ENCODE assay signal across 8 cellular contexts in the genomic region with DNA sequence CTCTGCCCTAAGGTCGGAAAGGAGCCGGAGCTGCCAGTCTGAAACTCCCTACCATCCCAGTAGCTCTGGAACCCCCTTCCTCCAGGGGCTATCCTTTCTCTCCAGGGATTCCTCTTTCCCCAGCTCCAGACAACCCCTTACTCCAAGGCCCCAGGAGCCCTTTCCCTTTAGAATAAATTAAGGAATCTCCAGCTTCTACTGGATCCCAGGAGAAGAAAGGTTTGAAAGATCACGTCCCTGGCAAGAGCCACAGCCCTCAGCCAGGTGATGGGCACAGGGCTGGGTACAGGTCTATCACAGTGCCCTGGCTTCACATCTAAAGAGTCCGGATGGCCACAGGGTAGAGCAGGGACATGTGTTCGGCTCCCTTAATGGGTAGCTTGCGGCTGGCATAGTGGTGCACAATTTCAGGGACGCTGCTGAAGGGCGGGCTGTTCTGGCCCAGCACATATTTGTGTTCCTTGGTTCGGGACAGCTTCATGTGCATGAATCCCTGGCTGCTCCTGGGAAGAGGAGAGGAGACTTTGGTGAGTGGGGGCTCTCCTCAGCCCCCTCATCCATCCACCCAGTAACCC.
A peak's percentile ranks its signal among the peaks of the same experiment; 100 is the strongest.
DNase-seq lines count a peak whose midpoint lies in the region; ATAC-seq and TF ChIP-seq lines count a peak whose summit lies in the region.

No MANE protein-coding gene starts in this region.

- H3K4me2 ChIP-seq in DND-41 (ENCODE audit: insufficient read depth, low read length): peak overlapping the region; percentile 78
- H3K4me2 ChIP-seq in SU-DHL-6 (ENCODE audit: low read depth, low read length, poor library complexity, severe bottlenecking): no peak overlapping the region

- H3K9me2 ChIP-seq in SU-DHL-6 (replicated peaks; ENCODE audit: insufficient read depth, low read length): no peaks in the 10 kb centered on the region

- H3K79me2 ChIP-seq in DND-41 (ENCODE audit: insufficient read depth, low read length) (peaks cover 8% of the 10 kb centered on the region), SU-DHL-6 (ENCODE audit: insufficient read depth, low read length) (no peaks in the 10 kb centered on the region)

- no peaks in the 10 kb centered on the region for H3F3A ChIP-seq in SU-DHL-6 (ENCODE audit: insufficient read depth)

- H2AFZ ChIP-seq in DND-41 (ENCODE audit: low read depth, low read length): peak overlapping the region; percentile 70
- H2AFZ ChIP-seq in SU-DHL-6 (ENCODE audit: low read depth, low read length, severe bottlenecking): no peak overlapping the region

- H4K20me1 ChIP-seq in DND-41 (ENCODE audit: insufficient read depth, low read length): no peaks in the 10 kb centered on the region
- no peaks in the 10 kb centered on the region for H4K20me1 ChIP-seq in SU-DHL-6 (ENCODE audit: low read depth, low read length)

- no peak for ATAC-seq in DND-41 (ENCODE audit: insufficient read depth, low read depth)

- peaks cover 23% of the 10 kb centered on the region for H3K4me1 ChIP-seq in DND-41 (ENCODE audit: insufficient read depth, low read length)
- no peaks in the 10 kb centered on the region for H3K4me1 ChIP-seq in rectal smooth muscle tissue (ENCODE audit: control insufficient read depth, insufficient read depth, low read length)

- H3K27ac ChIP-seq in DND-41 (ENCODE audit: low read length) (peak overlapping the region; percentile 87), SU-DHL-6 (ENCODE audit: low read depth, low read length) (no peak overlapping the region), rectal smooth muscle tissue (ENCODE audit: low read depth, low read length) (peak overlapping the region; percentile 97)

- DNase-seq in DND-41 (no peak), fibroblast of mammary gland (ENCODE audit: low read depth) (no peak), NCI-H1417 treated with DMSO at 0.1 percent for 48 hours (lab: John Stamatoyannopoulos, UW) (no peak), HPDE6-E6E7 (ENCODE audit: extremely low spot score) (no peak), AML-193 (lab: John Stamatoyannopoulos, UW) (no peak), medulla oblongata (ENCODE audit: extremely low spot score) (no peak)

- H3K9me3 ChIP-seq in DND-41 (ENCODE audit: insufficient read depth, low read length, severe bottlenecking) (no peaks in the 10 kb centered on the region), SU-DHL-6 (ENCODE audit: insufficient read depth, low read length) (no peaks in the 10 kb centered on the region)

- H3K27me3 ChIP-seq in DND-41 (ENCODE audit: insufficient read depth, low read length, poor library complexity) (no peaks in the 10 kb centered on the region), SU-DHL-6 (ENCODE audit: low read length) (no peaks in the 10 kb centered on the region), rectal smooth muscle tissue (ENCODE audit: control insufficient read depth, insufficient read depth, low read length) (no peaks in the 10 kb centered on the region)

- H3K4me3 ChIP-seq in DND-41 (ENCODE audit: low read depth in 1 of 2, low read length in 2 of 2) (peak overlapping the region in 1 of 2 experiments; percentile 65; a peak in 2 of 4 replicates), SU-DHL-6 (ENCODE audit: insufficient read depth, low read length, poor library complexity, severe bottlenecking) (no peak overlapping the region), fibroblast of mammary gland (ENCODE audit: control insufficient read depth, low read depth, low read length) (peak overlapping the region; percentile 54), rectal smooth muscle tissue (ENCODE audit: low read length) (peak overlapping the region; percentile 74)

- no peaks in the 10 kb centered on the region for H3K36me3 ChIP-seq in DND-41 (ENCODE audit: insufficient read depth, low read length)
- no peaks in the 10 kb centered on the region for H3K36me3 ChIP-seq in SU-DHL-6 (ENCODE audit: low read length)
- peaks cover 3% of the 10 kb centered on the region for H3K36me3 ChIP-seq in rectal smooth muscle tissue (ENCODE audit: control insufficient read depth, insufficient read depth, low read length)

- no peak for TF ChIP-seq CTCF in DND-41 (IDR thresholded peaks at IDR 0.05; ENCODE audit: borderline replicate concordance, extremely low read depth, low read length, poor library complexity, severe bottlenecking)
- no peak for TF ChIP-seq CTCF in SU-DHL-6 (IDR thresholded peaks at IDR 0.05; ENCODE audit: insufficient read depth, low read length, poor library complexity, severe bottlenecking)
- TF ChIP-seq CTCF in fibroblast of mammary gland (conservative IDR thresholded peaks at IDR 0.05; ENCODE audit: control insufficient read depth, insufficient read depth, low read depth, low read length): no peak

- H3K9ac ChIP-seq in DND-41 (ENCODE audit: low read depth, low read length): peak overlapping the region; percentile 100
- peak overlapping the region; percentile 74; the same call in 1 of the 2 replicates for H3K9ac ChIP-seq in SU-DHL-6 (ENCODE audit: low read length)
- H3K9ac ChIP-seq in rectal smooth muscle tissue (ENCODE audit: low read length): no peak overlapping the region
